28 cellular contexts compared by ENCODE assay signal in genomic region chr5:132381614-132382013, GRCh38. TPM values are rescaled to one million over a fixed set of nuclear protein-coding genes. Genes with fewer than 3 reads are reported as not detected.
DNase-seq lines count a peak whose midpoint lies in the region; ATAC-seq, FAIRE-seq and TF ChIP-seq lines count a peak whose summit lies in the region.
"Had no signal": no experiment of that assay in that cellular context is flagged by ENCODE, and none has a peak within 500 bp of the region (broad histone marks: within the 10 kb centered on the region; RNA-seq: fewer than 3 reads in every experiment).

No MANE protein-coding gene starts in this region.

- H3K4me1 ChIP-seq in HepG2 (ENCODE audit: insufficient read depth, low read length) (peaks cover 35% of the 10 kb centered on the region), urinary bladder (ENCODE audit: insufficient read depth) (peaks cover 3% of the 10 kb centered on the region), aorta (ENCODE audit: control insufficient read depth in 1 of 2, insufficient read depth in 2 of 2, low read length in 2 of 2) (no peaks in the 10 kb centered on the region)

- no peak overlapping the region for H3K9ac ChIP-seq in HepG2 (ENCODE audit: insufficient read depth, low read depth, low read length)
- H3K9ac ChIP-seq: GM23248 had no signal

- no peaks in the 10 kb centered on the region for H3K79me2 ChIP-seq in HepG2 (ENCODE audit: insufficient read depth, low read length)

- ATAC-seq in HepG2 (peak; percentile 68), GM21576 (IDR thresholded peaks at IDR 0.05; ENCODE audit: unreplicated experiment) (no peak), aorta (ENCODE audit: low FRiP score) (no peak)
- ATAC-seq in activated CD8-positive, alpha-beta T cell treated with anti-CD3 and anti-CD28 coated beads, Interleukin-2, amount 10 ng/mL, durations not matched to agents 7 days and 5 days: no peak
- ATAC-seq: PC-3, Right ventricle myocardium inferior, SK-N-SH treated with all-trans-retinoic acid at 6 μM for 48 hours had no signal

- no peaks in the 10 kb centered on the region for H4K20me1 ChIP-seq in HepG2 (ENCODE audit: insufficient read depth, low read length)

- H2AFZ ChIP-seq in HepG2 (ENCODE audit: low read length): no peak overlapping the region
- H2AFZ ChIP-seq: GM23248 had no signal

- peaks cover 15% of the 10 kb centered on the region for H3K4me1 Mint-ChIP-seq in activated CD8-positive, alpha-beta T cell treated with anti-CD3 and anti-CD28 coated beads, Interleukin-2, amount 10 ng/mL, durations not matched to agents 7 days and 5 days (ENCODE audit: low read depth)

- peak overlapping the region; percentile 21; the same call in 1 of the 2 replicates for H3K27ac ChIP-seq in VCaP
- peak overlapping the region; percentile 34 for H3K27ac ChIP-seq in epithelial cell of prostate
- H3K27ac ChIP-seq in HepG2 (ENCODE audit: extremely low read length, insufficient read depth, low read length): no peak overlapping the region
- H3K27ac ChIP-seq in urinary bladder (ENCODE audit: low read depth): peak overlapping the region; percentile 4
- H3K27ac ChIP-seq in aorta (ENCODE audit: low read depth in 1 of 2, low read length in 2 of 2): no peak overlapping the region
- H3K27ac ChIP-seq: C4-2B, GM23248, SJCRH30 had no signal

- WGBS in HepG2 (ENCODE audit: low lambda C conversion rate): 31% methylated on average over 1 of the region's 1 CpG
- WGBS in urinary bladder: 84% methylated on average over 1 of the region's 1 CpG
- 93 to 96% methylated on average over 1 of the region's 1 CpG for WGBS in aorta, 2 donors

- H3K27me3 Mint-ChIP-seq in activated CD8-positive, alpha-beta T cell treated with anti-CD3 and anti-CD28 coated beads, Interleukin-2, amount 10 ng/mL, durations not matched to agents 7 days and 5 days (ENCODE audit: low read depth): no peaks in the 10 kb centered on the region
- H3K27me3 Mint-ChIP-seq: B cell; CD8-positive, alpha-beta memory T cell had no signal

- in situ Hi-C loops in HepG2 (cut with HindIII; ENCODE audit: extremely low pct_ligation_motif_present, low pct_unique_long_range_greater_than_20kb): loop anchor here (10.0 to 25.0 kb wide), 2 partner anchors 113 to 281 kb away; partner anchors contain the start of genes IL13, IL4 and IRF1

- H3K36me3 ChIP-seq in HepG2 (replicated peaks in 1 of 2; ENCODE audit: control insufficient read depth in 1 of 2, insufficient read depth in 2 of 2, low read length in 2 of 2) (peaks cover 2 to 15% of the 10 kb centered on the region in 2 experiments; a peak in 3 of 5 replicates), urinary bladder (ENCODE audit: insufficient read depth) (no peaks in the 10 kb centered on the region), aorta (ENCODE audit: control insufficient read depth in 1 of 2, insufficient read depth in 2 of 2, low read length in 1 of 2) (peaks cover 0 to 3% of the 10 kb centered on the region in 2 donors)
- H3K36me3 ChIP-seq: SJCRH30 had no signal

- no peaks in the 10 kb centered on the region for H3K9me3 Mint-ChIP-seq in activated CD8-positive, alpha-beta T cell treated with anti-CD3 and anti-CD28 coated beads, Interleukin-2, amount 10 ng/mL, durations not matched to agents 7 days and 5 days (ENCODE audit: insufficient read depth)
- H3K9me3 Mint-ChIP-seq: CD8-positive, alpha-beta memory T cell had no signal

- TF ChIP-seq CTCF in VCaP (conservative IDR thresholded peaks at IDR 0.05): no peak
- no peak for TF ChIP-seq CTCF in HepG2 (CRISPR knock-in tag; IDR thresholded peaks at IDR 0.05)

- DNase-seq in epithelial cell of prostate (ENCODE audit: low read depth, low spot score): no peak
- peak; percentile 45 for DNase-seq in HepG2 (ENCODE audit: low spot score)
- DNase-seq in activated CD8-positive, alpha-beta T cell treated with anti-CD3 and anti-CD28 coated beads, Interleukin-2, amount 10 ng/mL, durations not matched to agents 7 days and 5 days: no peak
- no peak for DNase-seq in COLO829 (ENCODE audit: low spot score)
- DNase-seq in aorta: no peak
- DNase-seq: Calu3; CD8-positive, alpha-beta memory T cell; DMS153; DND-41; GM23248; H7; NCI-H1092 treated with DMSO at 0.1 percent for 48 hours; NCI-H1436; NCI-H187; NCI-H2081 treated with DMSO at 0.1 percent for 48 hours; NCI-H446; NCI-H524 treated with DMSO at 0.1 percent for 48 hours; NCI-H774; PC-3; SJCRH30 had no signal

- H3K4me2 ChIP-seq in HepG2 (ENCODE audit: low read depth, low read length): no peak overlapping the region

- H3K36me3 Mint-ChIP-seq in activated CD8-positive, alpha-beta T cell treated with anti-CD3 and anti-CD28 coated beads, Interleukin-2, amount 10 ng/mL, durations not matched to agents 7 days and 5 days (ENCODE audit: low read depth): no peaks in the 10 kb centered on the region

- H3K4me3 ChIP-seq in HepG2 (replicated peaks in 1 of 3; ENCODE audit: insufficient read depth in 1 of 3, low read depth in 2 of 3, low read length in 3 of 3): no peak overlapping the region
- H3K4me3 ChIP-seq in urinary bladder (ENCODE audit: low read depth, low read length): no peak overlapping the region
- H3K4me3 ChIP-seq in aorta (ENCODE audit: low read length in 2 of 2): no peak overlapping the region
- H3K4me3 ChIP-seq: GM23248, SJCRH30 had no signal

- no peaks in the 10 kb centered on the region for H3K9me3 ChIP-seq in HepG2 (ENCODE audit: low read length)
- H3K9me3 ChIP-seq in aorta (ENCODE audit: control insufficient read depth, low read length): no peaks in the 10 kb centered on the region
- H3K9me3 ChIP-seq: SJCRH30 had no signal

- BruUV-seq in HepG2 (replicated peaks; lab: Mats Ljungman, UMichigan): no TSS peak

- TF ChIP-seq RAD21 in HepG2 (CRISPR knock-in tag; IDR thresholded peaks at IDR 0.05): no peak

- no peak overlapping the region for H3K4me3 Mint-ChIP-seq in activated CD8-positive, alpha-beta T cell treated with anti-CD3 and anti-CD28 coated beads, Interleukin-2, amount 10 ng/mL, durations not matched to agents 7 days and 5 days
- H3K4me3 Mint-ChIP-seq: B cell; CD8-positive, alpha-beta memory T cell had no signal

- peak; percentile 44 for FAIRE-seq in HepG2 (lab: Jason Lieb, UNC)
- FAIRE-seq: GM12892 had no signal

- no peak overlapping the region for H3K27ac Mint-ChIP-seq in activated CD8-positive, alpha-beta T cell treated with anti-CD3 and anti-CD28 coated beads, Interleukin-2, amount 10 ng/mL, durations not matched to agents 7 days and 5 days
- H3K27ac Mint-ChIP-seq: B cell had no signal

- intact Hi-C loops in HepG2 (cut with micrococcal nuclease; ENCODE audit: unreplicated experiment) (no loop called here), aorta (cut with DNase I) (loop anchor here in 1 of 2 donors (10.0 kb wide), 1 partner anchor 333 kb away; no protein-coding TSS in a partner anchor)

- TF ChIP-seq POLR2A in HepG2 (IDR thresholded peaks at IDR 0.05; ENCODE audit: insufficient read depth in 1 of 2, low read depth in 2 of 2, low read length in 2 of 2): no peak

- TF ChIP-seq EP300 in HepG2 (IDR thresholded peaks at IDR 0.05; ENCODE audit: low read depth in 2 of 2, low read length in 2 of 2) (no peak), HepG2 (CRISPR knock-in tag; IDR thresholded peaks at IDR 0.05; ENCODE audit: borderline replicate concordance) (no peak)

- POLR2A ChIA-PET in HepG2 (lab: Yijun Ruan, JAX): interaction anchor here (1.0 to 1.6 kb wide), 3 partner anchors 13 to 114 kb away, joined by 4 to 6 read pairs (median 4); partner anchors contain the start of genes IRF1 and SLC22A5
- POLR2A ChIA-PET in activated CD8-positive, alpha-beta T cell treated with anti-CD3 and anti-CD28 coated beads, Interleukin-2, amount 10 ng/mL, durations not matched to agents 7 days and 5 days (lab: Charles Lee): interaction anchor here (0.9 to 1.0 kb wide), 2 partner anchors 30 to 106 kb away, joined by 3 to 5 read pairs; no protein-coding TSS in a partner anchor

- CTCF ChIA-PET in HepG2 (lab: Yijun Ruan, JAX; ENCODE audit: low intra/inter-chr PET ratio, low total read pairs): no interaction called here
- CTCF ChIA-PET in activated CD8-positive, alpha-beta T cell treated with anti-CD3 and anti-CD28 coated beads, Interleukin-2, amount 10 ng/mL, durations not matched to agents 7 days and 5 days (lab: Charles Lee): interaction anchor here (1.0 to 18.8 kb wide), 2 partner anchors 119 to 146 kb away, joined by 3 to 400 read pairs; no protein-coding TSS in a partner anchor

- no peaks in the 10 kb centered on the region for H3K27me3 ChIP-seq in HepG2 (ENCODE audit: control insufficient read depth in 1 of 2, insufficient read depth in 2 of 2, low read length in 2 of 2)
- H3K27me3 ChIP-seq in aorta (ENCODE audit: control insufficient read depth in 1 of 2, insufficient read depth in 2 of 2, low read length in 1 of 2): no peaks in the 10 kb centered on the region
- H3K27me3 ChIP-seq: SJCRH30 had no signal

TF ChIP-seq in HepG2, 621 proteins besides CTCF, POLR2A, EP300 and RAD21 (continues in another document):
- TF ChIP-seq RXRB (CRISPR knock-in tag; IDR thresholded peaks at IDR 0.05; ENCODE audit: borderline replicate concordance): peak; percentile 46; the same call in 1 of the 2 replicates

RNA-seq across cellular contexts. Expression of gene SLC22A5, which starts 12.1 kb away (rescaled TPM):
- total RNA-seq in HepG2 (2016; rRNA removed; fragmentation: Illumina TruSeq; extraction: Trizol) (4.0 and 7.1 TPM in 2 replicates), urinary bladder (9.3 TPM), aorta (10 to 100 TPM in 1 of 2 donors, 1 to 10 TPM in 1; 8.6 to 14.4 TPM)
- total RNA-seq in HepG2 (2016; cell fraction: cytosol; rRNA removed; fragmentation: Illumina TruSeq; extraction: Trizol; ENCODE audit: low read depth): 1.7 and 1.8 TPM in 2 replicates
- 2.8 and 7.3 TPM in 2 replicates for total RNA-seq in HepG2 (2016; cell fraction: insoluble cytoplasmic fraction; rRNA removed; fragmentation: Illumina TruSeq; extraction: Trizol)
- total RNA-seq in HepG2 (2016; cell fraction: membrane; rRNA removed; fragmentation: Illumina TruSeq; extraction: Trizol): 4.9 and 5.0 TPM in 2 replicates
- total RNA-seq in HepG2 (2016; cell fraction: nucleus; rRNA removed; fragmentation: Illumina TruSeq; extraction: Trizol): 9.2 and 10.1 TPM in 2 replicates
- polyA plus RNA-seq in HepG2 (2011; rRNA removed) (15.1 and 17.1 TPM in 2 replicates), urinary bladder (6.4 TPM), aorta (1 to 10 TPM; 7.6 to 8.9 TPM)
- 9.8 and 10.8 TPM in 2 replicates for polyA plus RNA-seq in HepG2 (2011; cell fraction: cytosol; rRNA removed)
- polyA plus RNA-seq in HepG2 (2011; cell fraction: nucleus; rRNA removed): 31.0 and 32.0 TPM in 2 replicates
- 4.3 and 4.5 TPM in 2 replicates for polyA plus RNA-seq in HepG2 (2012)
- 1.2 and 1.3 TPM in 2 replicates for polyA plus RNA-seq in HepG2 (2016; cell fraction: cytosol; fragmentation: Illumina TruSeq; extraction: Trizol; ENCODE audit: low read depth)
- 3.2 and 3.9 TPM in 2 replicates for polyA plus RNA-seq in HepG2 (2016; cell fraction: insoluble cytoplasmic fraction; fragmentation: Illumina TruSeq; extraction: Trizol; ENCODE audit: low read depth)
- 2.6 TPM in 2 replicates for polyA plus RNA-seq in HepG2 (2016; cell fraction: membrane; fragmentation: Illumina TruSeq; extraction: Trizol; ENCODE audit: low read depth)
- 16.4 and 21.5 TPM in 2 replicates for polyA plus RNA-seq in HepG2 (2016; cell fraction: nucleus; fragmentation: Illumina TruSeq; extraction: Trizol; ENCODE audit: insufficient read depth, low read depth)
- polyA minus RNA-seq in HepG2 (2011; rRNA and poly(A)+ RNA removed; ENCODE audit: low replicate concordance): 40.2 and 159 TPM in 2 replicates
- polyA minus RNA-seq in HepG2 (2011; cell fraction: cytosol; rRNA and poly(A)+ RNA removed): 4.4 and 5.1 TPM in 2 replicates
- 10.6 and 10.7 TPM in 2 replicates for polyA minus RNA-seq in HepG2 (2011; cell fraction: nucleus; rRNA and poly(A)+ RNA removed)
- total RNA-seq in activated CD8-positive, alpha-beta T cell treated with anti-CD3 and anti-CD28 coated beads, Interleukin-2, amount 10 ng/mL, durations not matched to agents 7 days and 5 days: 1 to 10 TPM; 2.2 to 3.5 TPM

Comparison
In these comparisons a context has a peak if more than half of its experiments do, and no peak if none do; other contexts are left out.
1. H3K27ac ChIP-seq: peak in VCaP (single experiment), epithelial cell of prostate (single experiment) and urinary bladder (single experiment); none in HepG2 (single experiment) and aorta (0 of 2).